Comparison of ENCODE assay signal across 10 cellular contexts in the genomic region with DNA sequence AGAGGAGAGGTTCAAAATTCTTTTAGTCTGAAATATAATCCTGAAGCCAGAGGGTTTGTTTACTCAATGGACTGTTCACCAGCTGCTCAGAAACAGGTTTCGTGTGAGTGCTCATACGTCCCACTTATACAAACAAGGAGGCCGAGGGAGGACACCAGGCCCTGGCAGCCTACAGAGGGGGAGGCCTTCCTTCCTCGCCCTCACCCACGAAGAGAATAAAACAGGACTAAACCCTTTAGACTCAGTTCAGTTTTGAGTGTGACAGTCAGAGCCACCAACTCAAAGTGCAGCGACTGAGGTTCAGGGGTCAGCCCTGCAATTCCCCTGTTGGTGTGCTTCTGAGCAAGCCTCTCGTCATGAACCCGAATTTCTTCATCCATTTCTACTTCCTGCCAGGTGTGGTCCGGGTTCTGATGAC. TPM values are rescaled to one million over a fixed set of nuclear protein-coding genes. Genes with fewer than 3 reads are reported as not detected.
DNase-seq lines count a peak whose midpoint lies in the region; ATAC-seq and TF ChIP-seq lines count a peak whose summit lies in the region.
"Had no signal": no experiment of that assay in that cellular context is flagged by ENCODE, and none has a peak within 500 bp of the region (broad histone marks: within the 10 kb centered on the region; RNA-seq: fewer than 3 reads in every experiment).

No MANE protein-coding gene starts in this region.

- H3K4me1 ChIP-seq in psoas muscle, result peaks cover 11% of the 10 kb centered on the region
- H3K4me1 ChIP-seq in Karpas-422 (ENCODE audit: low read length), result no peaks in the 10 kb centered on the region

- TF ChIP-seq CTCF in psoas muscle (IDR thresholded peaks at IDR 0.05), result no peak

- H3K27me3 ChIP-seq in psoas muscle (ENCODE audit: insufficient read depth in 3 of 3, low read length in 2 of 3) (no peaks in the 10 kb centered on the region), Karpas-422 (ENCODE audit: low read length) (no peaks in the 10 kb centered on the region)

- H3K4me2 ChIP-seq in Karpas-422 (ENCODE audit: low read depth, low read length, poor library complexity, severe bottlenecking), result no peak overlapping the region

- no peak overlapping the region for H2AFZ ChIP-seq in Karpas-422 (ENCODE audit: low read length)

- no peaks in the 10 kb centered on the region for H3K79me2 ChIP-seq in Karpas-422 (ENCODE audit: low read length)

- H3K9ac ChIP-seq in Karpas-422 (ENCODE audit: low read length), result no peak overlapping the region

- H3K9me3 ChIP-seq in psoas muscle (peaks cover 4% of the 10 kb centered on the region), Karpas-422 (ENCODE audit: low read length) (no peaks in the 10 kb centered on the region)

- ATAC-seq in psoas muscle, result peak; percentile 60 to 72 (median 64)
- no peak for ATAC-seq in HG03097 (IDR thresholded peaks at IDR 0.05; ENCODE audit: low FRiP score, unreplicated experiment)
- ATAC-seq: activated naive CD4-positive, alpha-beta T cell treated with anti-CD3 and anti-CD28 coated beads, Interleukin-2, amount 50 U/mL, for 72 hours had no signal

- H3K4me3 ChIP-seq in psoas muscle (no peak overlapping the region), Karpas-422 (ENCODE audit: low read length) (no peak overlapping the region)
- H3K4me3 ChIP-seq: SK-N-MC had no signal

- H3K27ac ChIP-seq in psoas muscle, result peak overlapping the region; percentile 65
- H3K27ac ChIP-seq in Karpas-422 (ENCODE audit: low read length), result no peak overlapping the region
- H3K27ac ChIP-seq: SK-N-MC had no signal

- no peaks in the 10 kb centered on the region for H3K9me2 ChIP-seq in Karpas-422 (replicated peaks; ENCODE audit: insufficient read depth, low read length)

- peak; percentile 57 for DNase-seq in EH (ENCODE audit: low read depth)
- DNase-seq in NCI-H2081 treated with DMSO at 0.1 percent for 48 hours (lab: John Stamatoyannopoulos, UW), result peak; percentile 63
- DNase-seq in dermis blood vessel endothelial cell, result peak; percentile 40
- DNase-seq in psoas muscle, result no peak
- DNase-seq in SKM-1 (lab: John Stamatoyannopoulos, UW; ENCODE audit: unreplicated experiment), result no peak
- no peak for DNase-seq in Kasumi-1 (lab: John Stamatoyannopoulos, UW)
- DNase-seq in Karpas-422, result no peak

- no peaks in the 10 kb centered on the region for H4K20me1 ChIP-seq in Karpas-422 (ENCODE audit: insufficient read depth, low read depth, low read length)

- H3K36me3 ChIP-seq in psoas muscle (ENCODE audit: insufficient read depth in 1 of 2, low read depth in 1 of 2) (no peaks in the 10 kb centered on the region), Karpas-422 (ENCODE audit: insufficient read depth, low read length) (no peaks in the 10 kb centered on the region)

- 37 to 50% (median 42%) methylated on average over 9 of the region's 9 CpGs for WGBS in psoas muscle, 3 donors

- intact Hi-C loops in psoas muscle (cut with DNase I), result no loop called here

RNA-seq across cellular contexts. Expression of gene FAM174B, which starts 17.3 kb away (rescaled TPM):
- 31.1 and 37.7 TPM in 2 replicates for total RNA-seq in dermis blood vessel endothelial cell
- total RNA-seq in psoas muscle, result 10 to 100 TPM in 3 of 4 donors, 1 to 10 TPM in 1; 9.5 to 22.1 (median 12.2) TPM
- 10 to 100 TPM in 1 of 3 donors, 1 to 10 TPM in 2; 7.6 to 12.1 (median 7.8) TPM for polyA plus RNA-seq in psoas muscle
- 0.04 TPM in 1 of 2 replicates, not detected in the other for total RNA-seq in Karpas-422 (2014; rRNA removed; shearing (Covaris generic); ENCODE audit: low replicate concordance)

Comparison
In these comparisons a context has a peak if more than half of its experiments do, and no peak if none do; other contexts are left out.
1. DNase-seq: peak in EH (single experiment), NCI-H2081 treated with DMSO at 0.1 percent for 48 hours (single experiment) and dermis blood vessel endothelial cell (single experiment); none in psoas muscle (0 of 2), SKM-1 (single experiment), Kasumi-1 (0 of 2) and Karpas-422 (single experiment).
2. RNA of gene FAM174B, which starts 17.3 kb away (total RNA-seq): 31.1 to 37.7 TPM in dermis blood vessel endothelial cell and 9.5 to 22.1 TPM in psoas muscle; 0.04 TPM in Karpas-422; every median in the first group is over 10 times any median in the second.